ENCODE assay signal across 12 cellular contexts in the genomic region with DNA sequence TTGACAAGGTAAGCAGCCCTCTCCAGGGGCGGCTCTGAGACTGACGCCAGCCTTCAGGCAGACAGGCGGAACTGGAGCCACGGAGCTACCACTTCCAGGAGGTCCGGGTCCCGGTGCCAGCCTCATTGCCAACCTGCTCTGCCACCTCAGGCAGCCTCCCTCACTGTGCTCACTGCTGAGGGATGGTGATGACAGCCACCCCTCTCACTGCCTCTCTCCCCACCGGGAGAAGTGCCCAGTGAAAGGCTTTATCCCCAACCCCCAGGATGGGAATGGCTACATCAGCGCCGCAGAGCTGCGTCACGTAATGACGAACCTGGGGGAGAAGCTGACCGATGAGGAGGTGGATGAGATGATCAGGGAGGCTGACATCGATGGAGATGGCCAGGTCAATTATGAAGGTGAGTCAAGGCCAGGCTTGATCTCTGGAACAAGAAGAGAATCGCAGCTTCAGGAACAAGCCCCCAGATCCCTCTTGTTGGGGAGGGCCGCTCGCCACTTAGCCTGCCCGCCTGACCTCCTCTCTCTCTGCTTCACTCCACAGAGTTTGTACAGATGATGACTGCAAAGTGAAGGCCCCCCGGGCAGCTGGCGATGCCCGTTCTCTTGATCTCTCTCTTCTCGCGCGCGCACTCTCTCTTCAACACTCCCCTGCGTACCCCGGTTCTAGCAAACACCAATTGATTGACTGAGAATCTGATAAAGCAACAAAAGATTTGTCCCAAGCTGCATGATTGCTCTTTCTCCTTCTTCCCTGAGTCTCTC. TPM values are rescaled to one million over a fixed set of nuclear protein-coding genes. Genes with fewer than 3 reads are reported as not detected.
DNase-seq lines count a peak whose midpoint lies in the region; ATAC-seq and TF ChIP-seq lines count a peak whose summit lies in the region.
"Had no signal": no experiment of that assay in that cellular context is flagged by ENCODE, and none has a peak within 500 bp of the region (broad histone marks: within the 10 kb centered on the region; RNA-seq: fewer than 3 reads in every experiment).

No MANE protein-coding gene starts in this region.

- peaks cover 14% of the 10 kb centered on the region for H3K36me3 Mint-ChIP-seq in activated naive CD4-positive, alpha-beta T cell treated with anti-CD3 and anti-CD28 coated beads, Interleukin-2, amount 50 U/mL, for 24 hours
- H3K36me3 Mint-ChIP-seq in chondrocyte (ENCODE audit: low read depth): peaks cover 28% of the 10 kb centered on the region

- intact Hi-C loops in spleen (cut with DNase I; ENCODE audit: low total_unique reads): no loop called here

- no peaks in the 10 kb centered on the region for H3K27me3 ChIP-seq in spleen (replicated peaks in 1 of 7)
- H3K27me3 ChIP-seq: gastrocnemius medialis had no signal

- no peak for TF ChIP-seq POLR2A in spleen (IDR thresholded peaks at IDR 0.05)

- no peak for DNase-seq in activated naive CD4-positive, alpha-beta T cell (lab: John Stamatoyannopoulos, UW)
- DNase-seq in chondrocyte (ENCODE audit: low spot score) (peak; percentile 77), spleen (peak; percentile 71), coronary artery (ENCODE audit: low spot score) (no peak)
- DNase-seq: activated CD4-positive, CD25-positive, alpha-beta regulatory T cell; effector CD8-positive, alpha-beta T cell; NCI-H2081; NK-92 treated with Interleukin-12 subunit alpha and Interleukin-12 subunit beta, amount 100 ng/mL, for 24 hours had no signal

- no peak overlapping the region for H3K27ac ChIP-seq in spleen
- peak overlapping the region in 1 of 2 donors; percentile 98 for H3K27ac ChIP-seq in coronary artery
- H3K27ac ChIP-seq: gastrocnemius medialis had no signal

- H3K4me1 Mint-ChIP-seq in activated naive CD4-positive, alpha-beta T cell treated with anti-CD3 and anti-CD28 coated beads, Interleukin-2, amount 50 U/mL, for 24 hours: peaks cover 76% of the 10 kb centered on the region
- peaks cover 11% of the 10 kb centered on the region for H3K4me1 Mint-ChIP-seq in chondrocyte (ENCODE audit: low read depth)

- peaks cover 4 to 67% (median 48%) of the 10 kb centered on the region in 6 donors for H3K36me3 ChIP-seq in spleen

- peak overlapping the region; percentile 38 for H3K27ac Mint-ChIP-seq in activated naive CD4-positive, alpha-beta T cell treated with anti-CD3 and anti-CD28 coated beads, Interleukin-2, amount 50 U/mL, for 24 hours
- no peak overlapping the region for H3K27ac Mint-ChIP-seq in chondrocyte (ENCODE audit: unreplicated experiment)

- H3K27me3 Mint-ChIP-seq in activated naive CD4-positive, alpha-beta T cell treated with anti-CD3 and anti-CD28 coated beads, Interleukin-2, amount 50 U/mL, for 24 hours: no peaks in the 10 kb centered on the region
- H3K27me3 Mint-ChIP-seq in chondrocyte (ENCODE audit: low read depth): no peaks in the 10 kb centered on the region

- no peaks in the 10 kb centered on the region for H3K9me3 Mint-ChIP-seq in activated naive CD4-positive, alpha-beta T cell treated with anti-CD3 and anti-CD28 coated beads, Interleukin-2, amount 50 U/mL, for 24 hours
- no peaks in the 10 kb centered on the region for H3K9me3 Mint-ChIP-seq in chondrocyte (ENCODE audit: low read depth)

- 94 to 97% (median 96%) methylated on average over 26 to 27 of the region's 27 CpGs for WGBS in spleen, 5 donors

- no peak for TF ChIP-seq CTCF in chondrocyte (IDR thresholded peaks at IDR 0.05)
- no peak for TF ChIP-seq CTCF in spleen (IDR thresholded peaks at IDR 0.05 in 8 of 11, conservative IDR thresholded peaks at IDR 0.05 in 3 of 11)
- no peak for TF ChIP-seq CTCF in coronary artery (IDR thresholded peaks at IDR 0.05)

- H3K4me1 ChIP-seq in spleen: peaks cover 22 to 79% (median 41%) of the 10 kb centered on the region in 6 donors

- H3K9me3 ChIP-seq in spleen: no peaks in the 10 kb centered on the region
- H3K9me3 ChIP-seq: gastrocnemius medialis had no signal

- no peak overlapping the region for H3K4me3 ChIP-seq in spleen
- H3K4me3 ChIP-seq in coronary artery: no peak overlapping the region
- H3K4me3 ChIP-seq: gastrocnemius medialis had no signal

- no peak overlapping the region for H3K4me3 Mint-ChIP-seq in activated naive CD4-positive, alpha-beta T cell treated with anti-CD3 and anti-CD28 coated beads, Interleukin-2, amount 50 U/mL, for 24 hours
- no peak overlapping the region for H3K4me3 Mint-ChIP-seq in chondrocyte (ENCODE audit: unreplicated experiment)

- no peak for ATAC-seq in GM21423 (IDR thresholded peaks at IDR 0.05; ENCODE audit: unreplicated experiment)
- ATAC-seq: gastrocnemius medialis had no signal

RNA-seq across cellular contexts. Expression of a gene that starts 7.6 kb away (rescaled TPM):
- total RNA-seq in chondrocyte: 137 to 148 TPM (median 144 TPM) in 3 replicates
- 100 to 1,000 TPM; 121 to 197 (median 143) TPM for total RNA-seq in spleen
- 100 to 1,000 TPM in 2 of 3 donors, 10 to 100 TPM in 1; 78.1 to 167 (median 111) TPM for polyA plus RNA-seq in spleen

RNA-seq across cellular contexts. Expression of a gene that starts 16.1 kb away (rescaled TPM):
- total RNA-seq in chondrocyte (0.80 to 2.4 TPM (median 2.2 TPM) in 3 replicates), spleen (10 to 100 TPM in 3 of 7 donors, 1 to 10 TPM in 4; 5.4 to 18.6 (median 8.6) TPM)
- 1 to 10 TPM; 5.7 to 9.1 (median 5.9) TPM for polyA plus RNA-seq in spleen

RNA-seq across cellular contexts. Expression of a gene that starts 27.2 kb away (rescaled TPM):
- total RNA-seq in chondrocyte (not detected in 3 replicates), spleen (not detected)
- not detected for polyA plus RNA-seq in spleen
- total RNA-seq: Daoy, gastrocnemius medialis had no signal

RNA-seq across cellular contexts. Expression of a gene that starts 52.2 kb away (rescaled TPM):
- total RNA-seq in chondrocyte: 17.1 to 18.7 TPM (median 18.5 TPM) in 3 replicates
- 10 to 100 TPM in 1 of 7 donors, 1 to 10 TPM in 6; 4.9 to 10.4 (median 6.1) TPM for total RNA-seq in spleen
- polyA plus RNA-seq in spleen: 1 to 10 TPM; 1.6 to 4.1 (median 3.2) TPM

Comparison
In these comparisons a context has a peak if more than half of its experiments do, and no peak if none do; other contexts are left out.
1. DNase-seq: peak in chondrocyte (single experiment) and spleen (single experiment); none in activated naive CD4-positive, alpha-beta T cell (0 of 4) and coronary artery (single experiment).